In genomic region chr4:120977435-120977997, GRCh38 we compare ENCODE assay signal across 8 cellular contexts. TPM values are rescaled to one million over a fixed set of nuclear protein-coding genes. Genes with fewer than 3 reads are reported as not detected.
A peak's percentile ranks its signal among the peaks of the same experiment; 100 is the strongest.
DNase-seq lines count a peak whose midpoint lies in the region; ATAC-seq and TF ChIP-seq lines count a peak whose summit lies in the region.

No MANE protein-coding gene starts in this region.

- H3K4me1 ChIP-seq in right lobe of liver, result no peaks in the 10 kb centered on the region

- H3K27me3 Mint-ChIP-seq in activated T-cell treated with anti-CD3 and anti-CD28 coated beads, Interleukin-2, amount 50 U/mL, for 72 hours (ENCODE audit: low read depth), result no peaks in the 10 kb centered on the region
- H3K27me3 Mint-ChIP-seq in activated T-cell treated with anti-CD3 and anti-CD28 coated beads, Interleukin-2, amount 50 U/mL, for 24 hours, result no peaks in the 10 kb centered on the region

- H3K36me3 ChIP-seq in right lobe of liver, result no peaks in the 10 kb centered on the region

- H3K27me3 ChIP-seq in right lobe of liver, result no peaks in the 10 kb centered on the region

- no peaks in the 10 kb centered on the region for H3K9me3 Mint-ChIP-seq in activated T-cell treated with anti-CD3 and anti-CD28 coated beads, Interleukin-2, amount 50 U/mL, for 72 hours
- H3K9me3 Mint-ChIP-seq in activated T-cell treated with anti-CD3 and anti-CD28 coated beads, Interleukin-2, amount 50 U/mL, for 24 hours, result no peaks in the 10 kb centered on the region

- no peaks in the 10 kb centered on the region for H3K9me3 ChIP-seq in right lobe of liver

- H3K4me3 ChIP-seq in LNCaP clone FGC (ENCODE audit: low read depth, low read length) (no peak overlapping the region), astrocyte of the cerebellum (ENCODE audit: low read depth, low read length) (no peak overlapping the region), right lobe of liver (no peak overlapping the region)

- H3K27ac ChIP-seq in right lobe of liver, result no peak overlapping the region

- WGBS in right lobe of liver (ENCODE audit: insufficient coverage, low coverage, low lambda C conversion rate, missing lambda C conversion rate), result 47% methylated on average over 2 of the region's 2 CpGs

- peak; percentile 2 to 13 for DNase-seq in activated T-cell treated with anti-CD3 and anti-CD28 coated beads, Interleukin-2, amount 50 U/mL, for 72 hours
- DNase-seq in activated T-cell treated with anti-CD3 and anti-CD28 coated beads, Interleukin-2, amount 50 U/mL, for 24 hours, result no peak
- DNase-seq in LNCaP clone FGC (ENCODE audit: low read depth), result peak; percentile 1
- DNase-seq in astrocyte of the cerebellum (ENCODE audit: low read depth), result peak; percentile 8
- no peak for DNase-seq in right lobe of liver
- DNase-seq in NCI-H2196 treated with DMSO at 0.1 percent for 48 hours (lab: John Stamatoyannopoulos, UW; ENCODE audit: unreplicated experiment), result no peak
- no peak for DNase-seq in activated naive CD4-positive, alpha-beta T cell (lab: John Stamatoyannopoulos, UW)

- peak; percentile 52 to 60 for ATAC-seq in activated T-cell treated with anti-CD3 and anti-CD28 coated beads, Interleukin-2, amount 50 U/mL, for 72 hours (replicated peaks in 1 of 2)
- ATAC-seq in GM21825 (IDR thresholded peaks at IDR 0.05; ENCODE audit: unreplicated experiment), result peak; percentile 74
- peak; percentile 33 to 58 (median 52) for ATAC-seq in right lobe of liver

- in situ Hi-C loops in astrocyte of the cerebellum (cut with HindIII; ENCODE audit: low sequenced_read_pairs), result no loop called here

- no peak for TF ChIP-seq POLR2A in right lobe of liver (IDR thresholded peaks at IDR 0.05)

- TF ChIP-seq CTCF in LNCaP clone FGC (IDR thresholded peaks at IDR 0.05; ENCODE audit: control insufficient read depth, extremely low read depth, insufficient read depth) (peak; percentile 25; the same call in 1 of the 2 replicates), astrocyte of the cerebellum (IDR thresholded peaks at IDR 0.05; ENCODE audit: low read depth, low read length, missing control alignments) (peak; percentile 69), right lobe of liver (IDR thresholded peaks at IDR 0.05) (peak in 3 of 4 donors; percentile 20 to 28 (median 27))

- intact Hi-C loops in right lobe of liver (cut with DNase I), result no loop called here

- peaks cover 4% of the 10 kb centered on the region for H3K4me1 Mint-ChIP-seq in activated T-cell treated with anti-CD3 and anti-CD28 coated beads, Interleukin-2, amount 50 U/mL, for 72 hours (ENCODE audit: low read depth)
- no peaks in the 10 kb centered on the region for H3K4me1 Mint-ChIP-seq in activated T-cell treated with anti-CD3 and anti-CD28 coated beads, Interleukin-2, amount 50 U/mL, for 24 hours (ENCODE audit: low read depth)

- H3K27ac Mint-ChIP-seq in activated T-cell treated with anti-CD3 and anti-CD28 coated beads, Interleukin-2, amount 50 U/mL, for 72 hours, result no peak overlapping the region
- H3K27ac Mint-ChIP-seq in activated T-cell treated with anti-CD3 and anti-CD28 coated beads, Interleukin-2, amount 50 U/mL, for 24 hours, result no peak overlapping the region

- H3K4me3 Mint-ChIP-seq in activated T-cell treated with anti-CD3 and anti-CD28 coated beads, Interleukin-2, amount 50 U/mL, for 72 hours, result no peak overlapping the region
- no peak overlapping the region for H3K4me3 Mint-ChIP-seq in activated T-cell treated with anti-CD3 and anti-CD28 coated beads, Interleukin-2, amount 50 U/mL, for 24 hours

- H3K36me3 Mint-ChIP-seq in activated T-cell treated with anti-CD3 and anti-CD28 coated beads, Interleukin-2, amount 50 U/mL, for 72 hours (ENCODE audit: insufficient read depth in 2 of 2), result no peaks in the 10 kb centered on the region
- no peaks in the 10 kb centered on the region for H3K36me3 Mint-ChIP-seq in activated T-cell treated with anti-CD3 and anti-CD28 coated beads, Interleukin-2, amount 50 U/mL, for 24 hours (ENCODE audit: low read depth)

RNA-seq across cellular contexts. Expression of gene PRDM5, which starts 55.0 kb away (rescaled TPM):
- total RNA-seq in activated T-cell treated with anti-CD3 and anti-CD28 coated beads, Interleukin-2, amount 50 U/mL, for 72 hours, result under 1 TPM; 0.35 to 0.60 TPM
- under 1 TPM; 0.20 to 0.64 (median 0.36) TPM for total RNA-seq in right lobe of liver

Comparison
In these comparisons a context has a peak if more than half of its experiments do, and no peak if none do; other contexts are left out.
1. DNase-seq: peak in activated T-cell treated with anti-CD3 and anti-CD28 coated beads, Interleukin-2, amount 50 U/mL, for 72 hours (2 of 2), LNCaP clone FGC (single experiment) and astrocyte of the cerebellum (single experiment); none in activated T-cell treated with anti-CD3 and anti-CD28 coated beads, Interleukin-2, amount 50 U/mL, for 24 hours (single experiment), right lobe of liver (0 of 3), NCI-H2196 treated with DMSO at 0.1 percent for 48 hours (single experiment) and activated naive CD4-positive, alpha-beta T cell (0 of 4).
2. Peak in every context shown above with its lines, with median percentiles within 50 percentile points of each other: ATAC-seq and CTCF ChIP-seq.